Comparison of ENCODE assay signal across 21 cellular contexts in the genomic region with DNA sequence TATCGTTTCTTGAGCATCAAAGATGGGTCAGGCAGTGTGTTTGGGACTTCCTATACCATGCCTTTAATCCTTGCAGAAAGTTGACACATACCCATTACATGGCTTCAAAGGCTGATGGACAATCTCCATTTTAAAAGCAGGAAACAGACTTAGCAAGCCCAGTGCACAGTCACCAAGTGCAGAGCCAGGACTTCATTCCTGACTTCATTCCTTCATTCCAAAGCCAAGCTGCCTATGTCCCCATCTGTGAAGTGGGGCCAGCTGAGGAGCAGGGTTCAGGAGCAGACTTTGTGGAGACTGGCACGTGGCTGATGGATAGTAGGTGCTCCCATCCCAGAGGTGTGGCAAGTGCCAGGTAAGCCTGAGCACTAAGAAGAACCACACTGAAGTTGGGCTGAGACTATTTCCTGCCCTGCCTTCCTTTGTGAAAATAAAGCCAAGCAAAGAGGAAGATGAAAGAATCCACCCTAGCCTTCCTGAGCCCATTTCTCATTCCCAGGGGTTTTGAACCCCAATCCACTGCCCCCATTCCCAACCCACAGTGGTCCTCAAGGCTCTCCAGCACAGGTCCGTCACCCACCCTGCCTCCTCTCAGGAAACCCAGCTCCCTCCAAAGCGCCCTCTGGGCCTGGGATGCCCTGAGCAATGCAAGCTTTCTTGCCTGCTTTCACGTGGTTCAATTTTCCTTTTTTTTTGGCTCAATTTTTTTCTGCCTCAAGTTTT. TPM values are rescaled to one million over a fixed set of nuclear protein-coding genes. Genes with fewer than 3 reads are reported as not detected.
DNase-seq lines count a peak whose midpoint lies in the region; ATAC-seq and TF ChIP-seq lines count a peak whose summit lies in the region.
"Had no signal": no experiment of that assay in that cellular context is flagged by ENCODE, and none has a peak within 500 bp of the region (broad histone marks: within the 10 kb centered on the region; RNA-seq: fewer than 3 reads in every experiment).

No MANE protein-coding gene starts in this region.

- H2AK5ac ChIP-seq in H9 (ENCODE audit: insufficient read length, low read length) = no peak overlapping the region
- no peak overlapping the region for H2AK5ac ChIP-seq in neuronal stem cell (ENCODE audit: low read depth, low read length)

- H3K79me2 ChIP-seq in H9 (ENCODE audit: insufficient read depth, low read length) = no peaks in the 10 kb centered on the region
- H3K79me2 ChIP-seq in PC-9 (ENCODE audit: low read depth) = no peaks in the 10 kb centered on the region

- H4K8ac ChIP-seq in H9 (replicated peaks; ENCODE audit: insufficient read length, low read depth, low read length) (no peak overlapping the region), neuronal stem cell (ENCODE audit: low read depth, low read length) (no peak overlapping the region)

- no peaks in the 10 kb centered on the region for H3K27me3 ChIP-seq in H9 (ENCODE audit: insufficient read depth, low read length)
- H3K27me3 ChIP-seq in neuronal stem cell (ENCODE audit: control insufficient read depth in 3 of 3, insufficient read depth in 3 of 3, low read depth in 1 of 3, low read length in 3 of 3) = peaks cover 0 to 4% (median 0%) of the 10 kb centered on the region in 3 experiments
- peaks cover 16% of the 10 kb centered on the region; the same call in 1 of the 2 replicates for H3K27me3 ChIP-seq in PC-9 (ENCODE audit: insufficient read depth, low read depth)
- H3K27me3 ChIP-seq: ascending aorta, vagina had no signal

- no peak for ATAC-seq in activated CD8-positive, alpha-beta T cell treated with anti-CD3 and anti-CD28 coated beads for 36 hours
- no peak for ATAC-seq in activated CD8-positive, alpha-beta T cell treated with anti-CD3 and anti-CD28 coated beads, Interleukin-2, amount 10 ng/mL, durations not matched to agents 7 days and 5 days
- no peak for ATAC-seq in effector memory CD8-positive, alpha-beta T cell (replicated peaks)
- ATAC-seq: left cardiac atrium, mucosa of descending colon had no signal

- H2BK20ac ChIP-seq in H9 (ENCODE audit: low read depth, low read length, poor library complexity, severe bottlenecking) = no peak overlapping the region

- H3K9me2 ChIP-seq in PC-9 (ENCODE audit: insufficient read depth) = no peaks in the 10 kb centered on the region

- H3K9me3 Mint-ChIP-seq in activated CD8-positive, alpha-beta T cell treated with anti-CD3 and anti-CD28 coated beads for 36 hours = no peaks in the 10 kb centered on the region
- H3K9me3 Mint-ChIP-seq in activated CD8-positive, alpha-beta T cell treated with anti-CD3 and anti-CD28 coated beads, Interleukin-2, amount 10 ng/mL, durations not matched to agents 7 days and 5 days (ENCODE audit: insufficient read depth) = no peaks in the 10 kb centered on the region
- no peaks in the 10 kb centered on the region for H3K9me3 Mint-ChIP-seq in H9
- no peaks in the 10 kb centered on the region for H3K9me3 Mint-ChIP-seq in effector memory CD8-positive, alpha-beta T cell
- H3K9me3 Mint-ChIP-seq in progenitor cell of endocrine pancreas (ENCODE audit: low read depth) = no peaks in the 10 kb centered on the region
- H3K9me3 Mint-ChIP-seq: activated naive CD4-positive, alpha-beta T cell treated with anti-CD3 and anti-CD28 coated beads for 36 hours had no signal

- no peak overlapping the region for H3T11ph ChIP-seq in H9 (ENCODE audit: low read length)

- H3K18ac ChIP-seq in H9 (ENCODE audit: insufficient read length, low read depth, low read length) (no peak overlapping the region), neuronal stem cell (ENCODE audit: low read length) (peak overlapping the region; percentile 19)

- H3K14ac ChIP-seq in H9 (ENCODE audit: insufficient read depth, low read length) (no peak overlapping the region), neuronal stem cell (ENCODE audit: low read length) (no peak overlapping the region)

- intact Hi-C loops in activated CD8-positive, alpha-beta T cell treated with anti-CD3 and anti-CD28 coated beads for 36 hours (cut with micrococcal nuclease) = no loop called here
- intact Hi-C loops in PC-9 (cut with micrococcal nuclease; ENCODE audit: unreplicated experiment) = no loop called here

- H4K5ac ChIP-seq in H9 (ENCODE audit: insufficient read length, low read depth, low read length) = no peak overlapping the region

- H4K91ac ChIP-seq in H9 (ENCODE audit: insufficient read length, low read depth, low read length) = no peak overlapping the region
- H4K91ac ChIP-seq in neuronal stem cell (ENCODE audit: low read depth, low read length, poor library complexity) = no peak overlapping the region

- CTCF ChIA-PET in activated CD8-positive, alpha-beta T cell treated with anti-CD3 and anti-CD28 coated beads for 36 hours (lab: Charles Lee) = interaction anchor here (1.3 to 15.4 kb wide), 4 partner anchors 8 to 89 kb away, joined by 3 to 275 read pairs (median 4); no protein-coding TSS in a partner anchor
- CTCF ChIA-PET in activated CD8-positive, alpha-beta T cell treated with anti-CD3 and anti-CD28 coated beads, Interleukin-2, amount 10 ng/mL, durations not matched to agents 7 days and 5 days (lab: Charles Lee) = interaction anchor here (1.8 to 15.4 kb wide), 3 partner anchors 11 to 278 kb away, joined by 6 to 242 read pairs (median 7); no protein-coding TSS in a partner anchor
- CTCF ChIA-PET in PC-9 (lab: Charles Lee) = no interaction called here

- H3K27ac Mint-ChIP-seq in activated CD8-positive, alpha-beta T cell treated with anti-CD3 and anti-CD28 coated beads for 36 hours = peak overlapping the region; percentile 44
- H3K27ac Mint-ChIP-seq in activated CD8-positive, alpha-beta T cell treated with anti-CD3 and anti-CD28 coated beads, Interleukin-2, amount 10 ng/mL, durations not matched to agents 7 days and 5 days = no peak overlapping the region
- H3K27ac Mint-ChIP-seq in H9 (no peak overlapping the region), progenitor cell of endocrine pancreas (no peak overlapping the region)
- peak overlapping the region; percentile 94 to 95 for H3K27ac Mint-ChIP-seq in effector memory CD8-positive, alpha-beta T cell
- H3K27ac Mint-ChIP-seq: activated naive CD4-positive, alpha-beta T cell treated with anti-CD3 and anti-CD28 coated beads for 36 hours had no signal

- DNase-seq in activated CD8-positive, alpha-beta T cell treated with anti-CD3 and anti-CD28 coated beads for 36 hours = no peak
- DNase-seq in activated CD8-positive, alpha-beta T cell treated with anti-CD3 and anti-CD28 coated beads, Interleukin-2, amount 10 ng/mL, durations not matched to agents 7 days and 5 days = no peak
- peak; percentile 20 for DNase-seq in H9
- no peak for DNase-seq in effector memory CD8-positive, alpha-beta T cell
- DNase-seq in neuronal stem cell (ENCODE audit: low spot score) = no peak
- no peak for DNase-seq in PC-9
- DNase-seq in progenitor cell of endocrine pancreas (ENCODE audit: low spot score, unreplicated experiment) = no peak
- no peak for DNase-seq in OCI-M1 (lab: John Stamatoyannopoulos, UW)
- DNase-seq: activated naive CD4-positive, alpha-beta T cell treated with anti-CD3 and anti-CD28 coated beads for 36 hours; glutamatergic neuron; left cardiac atrium; mucosa of descending colon; NCI-H1436; NCI-H524 treated with DMSO at 0.1 percent for 48 hours; nucleus accumbens had no signal

- H2AFZ ChIP-seq in H9 (ENCODE audit: low read length) (no peak overlapping the region), neuronal stem cell (ENCODE audit: low read length) (no peak overlapping the region), PC-9 (no peak overlapping the region)

- H3K36me3 Mint-ChIP-seq in activated CD8-positive, alpha-beta T cell treated with anti-CD3 and anti-CD28 coated beads for 36 hours (ENCODE audit: low read depth) = no peaks in the 10 kb centered on the region
- H3K36me3 Mint-ChIP-seq in activated CD8-positive, alpha-beta T cell treated with anti-CD3 and anti-CD28 coated beads, Interleukin-2, amount 10 ng/mL, durations not matched to agents 7 days and 5 days (ENCODE audit: low read depth) = no peaks in the 10 kb centered on the region
- H3K36me3 Mint-ChIP-seq in H9 (ENCODE audit: insufficient read depth in 1 of 3, low read depth in 3 of 3) (no peaks in the 10 kb centered on the region), progenitor cell of endocrine pancreas (ENCODE audit: insufficient read depth) (no peaks in the 10 kb centered on the region)
- peaks cover 36% of the 10 kb centered on the region for H3K36me3 Mint-ChIP-seq in effector memory CD8-positive, alpha-beta T cell (ENCODE audit: insufficient read depth)

- H3F3A ChIP-seq in PC-9 (ENCODE audit: insufficient read depth, low read depth) = no peaks in the 10 kb centered on the region

- no peak for TF ChIP-seq CTCF in activated CD8-positive, alpha-beta T cell treated with anti-CD3 and anti-CD28 coated beads for 36 hours (IDR thresholded peaks at IDR 0.05)
- TF ChIP-seq CTCF in H9 (conservative IDR thresholded peaks at IDR 0.05) (no peak), PC-9 (conservative IDR thresholded peaks at IDR 0.05) (no peak), progenitor cell of endocrine pancreas (IDR thresholded peaks at IDR 0.05; ENCODE audit: unreplicated experiment) (no peak)

- peaks cover 5% of the 10 kb centered on the region for H3K4me1 Mint-ChIP-seq in activated CD8-positive, alpha-beta T cell treated with anti-CD3 and anti-CD28 coated beads for 36 hours (ENCODE audit: low read depth)
- H3K4me1 Mint-ChIP-seq in activated CD8-positive, alpha-beta T cell treated with anti-CD3 and anti-CD28 coated beads, Interleukin-2, amount 10 ng/mL, durations not matched to agents 7 days and 5 days (ENCODE audit: low read depth) = peaks cover 44% of the 10 kb centered on the region
- H3K4me1 Mint-ChIP-seq in H9 = peaks cover 9 to 13% of the 10 kb centered on the region in 2 experiments
- peaks cover 48 to 63% of the 10 kb centered on the region in 2 donors for H3K4me1 Mint-ChIP-seq in effector memory CD8-positive, alpha-beta T cell (ENCODE audit: low read depth in 2 of 2)
- H3K4me1 Mint-ChIP-seq in progenitor cell of endocrine pancreas (ENCODE audit: low read depth) = peaks cover 4% of the 10 kb centered on the region

- peak overlapping the region; percentile 16 for H3K4me3 Mint-ChIP-seq in activated CD8-positive, alpha-beta T cell treated with anti-CD3 and anti-CD28 coated beads for 36 hours
- H3K4me3 Mint-ChIP-seq in activated CD8-positive, alpha-beta T cell treated with anti-CD3 and anti-CD28 coated beads, Interleukin-2, amount 10 ng/mL, durations not matched to agents 7 days and 5 days = no peak overlapping the region
- H3K4me3 Mint-ChIP-seq in H9 = no peak overlapping the region
- peak overlapping the region; percentile 92 to 99 for H3K4me3 Mint-ChIP-seq in effector memory CD8-positive, alpha-beta T cell
- no peak overlapping the region for H3K4me3 Mint-ChIP-seq in progenitor cell of endocrine pancreas (ENCODE audit: low read depth)
- H3K4me3 Mint-ChIP-seq: activated naive CD4-positive, alpha-beta T cell treated with anti-CD3 and anti-CD28 coated beads for 36 hours had no signal

- no peak overlapping the region for H2BK5ac ChIP-seq in H9 (ENCODE audit: insufficient read length, low read length)
- no peak overlapping the region for H2BK5ac ChIP-seq in neuronal stem cell (ENCODE audit: low read length)

- no TSS peak for BruUV-seq in PC-9 (replicated peaks; lab: Mats Ljungman, UMichigan)

- WGBS in H9 (ENCODE audit: extremely low coverage, insufficient read length, low lambda C conversion rate) = no CpG with 5 or more reads among the region's 5 CpGs
- WGBS in neuronal stem cell (ENCODE audit: extremely low coverage in 2 of 2, insufficient read length in 2 of 2, insufficient replicate concordance in 1 of 2), 2 donors = no CpG with 5 or more reads among the region's 5 CpGs

- peaks cover 3% of the 10 kb centered on the region for H3K27me3 Mint-ChIP-seq in activated CD8-positive, alpha-beta T cell treated with anti-CD3 and anti-CD28 coated beads for 36 hours
- peaks cover 13% of the 10 kb centered on the region for H3K27me3 Mint-ChIP-seq in activated CD8-positive, alpha-beta T cell treated with anti-CD3 and anti-CD28 coated beads, Interleukin-2, amount 10 ng/mL, durations not matched to agents 7 days and 5 days (ENCODE audit: low read depth)
- peaks cover 2% of the 10 kb centered on the region; the same call in 1 of the 2 replicates for H3K27me3 Mint-ChIP-seq in H9 (ENCODE audit: low read depth)
- no peaks in the 10 kb centered on the region for H3K27me3 Mint-ChIP-seq in effector memory CD8-positive, alpha-beta T cell
- peaks cover 12% of the 10 kb centered on the region for H3K27me3 Mint-ChIP-seq in progenitor cell of endocrine pancreas

- H3K36me3 ChIP-seq in neuronal stem cell (replicated peaks in 1 of 2; ENCODE audit: control insufficient read depth in 2 of 2, insufficient read depth in 2 of 2, low read length in 2 of 2) (no peaks in the 10 kb centered on the region), PC-9 (ENCODE audit: low read depth) (no peaks in the 10 kb centered on the region)
- H3K36me3 ChIP-seq: ascending aorta, vagina had no signal

- POLR2A ChIA-PET in activated CD8-positive, alpha-beta T cell treated with anti-CD3 and anti-CD28 coated beads for 36 hours (lab: Charles Lee) = interaction anchor here (1.1 to 1.3 kb wide), 2 partner anchors 11 to 14 kb away, joined by 3 to 5 read pairs; no protein-coding TSS in a partner anchor
- POLR2A ChIA-PET in activated CD8-positive, alpha-beta T cell treated with anti-CD3 and anti-CD28 coated beads, Interleukin-2, amount 10 ng/mL, durations not matched to agents 7 days and 5 days (lab: Charles Lee) = no interaction called here
- POLR2A ChIA-PET in PC-9 (lab: Charles Lee; ENCODE audit: unreplicated experiment) = no interaction called here

- H3K9ac ChIP-seq in H9 (ENCODE audit: extremely low read depth, insufficient read length, low read length) = no peak overlapping the region
- no peak overlapping the region for H3K9ac ChIP-seq in neuronal stem cell (ENCODE audit: low read depth, low read length, poor library complexity)

- no peak overlapping the region for H2BK120ac ChIP-seq in H9 (ENCODE audit: low read depth, low read length, poor library complexity, severe bottlenecking)
- no peak overlapping the region for H2BK120ac ChIP-seq in neuronal stem cell (ENCODE audit: low read depth, low read length)

- no peaks in the 10 kb centered on the region for H3K23me2 ChIP-seq in H9 (ENCODE audit: insufficient read length, low read depth, low read length, poor library complexity, severe bottlenecking)

- H3K79me1 ChIP-seq in H9 (ENCODE audit: insufficient read depth, low read depth, low read length, poor library complexity, severe bottlenecking) (no peaks in the 10 kb centered on the region), neuronal stem cell (ENCODE audit: low read depth, low read length) (no peaks in the 10 kb centered on the region)

- H3K23ac ChIP-seq in H9 (ENCODE audit: insufficient read length, low read depth, low read length) (no peak overlapping the region), neuronal stem cell (ENCODE audit: low read depth, low read length, poor library complexity) (no peak overlapping the region)

- H3K4me3 ChIP-seq in neuronal stem cell (ENCODE audit: low read length in 2 of 2) (no peak overlapping the region), PC-9 (no peak overlapping the region)
- H3K4me3 ChIP-seq: ascending aorta, mucosa of descending colon, vagina had no signal

- H2BK15ac ChIP-seq in H9 (ENCODE audit: low read depth, low read length) = no peak overlapping the region
- no peak overlapping the region for H2BK15ac ChIP-seq in neuronal stem cell (ENCODE audit: low read length)

- H3K9me3 ChIP-seq in H9 (ENCODE audit: control insufficient read depth, low read depth, low read length) (no peaks in the 10 kb centered on the region), neuronal stem cell (replicated peaks in 1 of 2; ENCODE audit: control insufficient read depth in 2 of 2, insufficient read depth in 1 of 2, low read depth in 1 of 2, low read length in 2 of 2) (no peaks in the 10 kb centered on the region), PC-9 (ENCODE audit: insufficient read depth, low read depth) (no peaks in the 10 kb centered on the region)
- H3K9me3 ChIP-seq: ascending aorta, mucosa of descending colon, vagina had no signal

- H3K4me1 ChIP-seq in H9 (ENCODE audit: insufficient read depth, low read length) (no peaks in the 10 kb centered on the region), neuronal stem cell (ENCODE audit: control insufficient read depth in 2 of 2, insufficient read depth in 1 of 2, low read depth in 1 of 2, low read length in 2 of 2) (no peaks in the 10 kb centered on the region), PC-9 (replicated peaks; ENCODE audit: insufficient read depth) (no peaks in the 10 kb centered on the region)
- H3K4me1 ChIP-seq: vagina had no signal

- H3K56ac ChIP-seq in H9 (ENCODE audit: insufficient read length, low read depth, low read length) = no peak overlapping the region

- H2BK12ac ChIP-seq in H9 (ENCODE audit: insufficient read length, low read depth, low read length) (no peak overlapping the region), neuronal stem cell (ENCODE audit: low read length) (no peak overlapping the region)

- no peak overlapping the region for H3K4me2 ChIP-seq in H9 (ENCODE audit: insufficient read depth, insufficient read length, low read length)
- H3K4me2 ChIP-seq in neuronal stem cell (ENCODE audit: insufficient read depth, low read length, poor library complexity, severe bottlenecking) = no peak overlapping the region
- no peak overlapping the region for H3K4me2 ChIP-seq in PC-9

- H4K20me1 ChIP-seq in H9 (ENCODE audit: control insufficient read depth, insufficient read depth, insufficient read length) = no peaks in the 10 kb centered on the region
- no peaks in the 10 kb centered on the region for H4K20me1 ChIP-seq in PC-9 (ENCODE audit: insufficient read depth)

- H3K27ac ChIP-seq in H9 (ENCODE audit: insufficient read length, low read depth, low read length) = no peak overlapping the region
- H3K27ac ChIP-seq in neuronal stem cell (replicated peaks; ENCODE audit: low read length) = no peak overlapping the region
- H3K27ac ChIP-seq in PC-9 = no peak overlapping the region
- H3K27ac ChIP-seq: ascending aorta, HL-60, vagina had no signal

- H3K4ac ChIP-seq in H9 (ENCODE audit: low read depth, low read length) = no peak overlapping the region
- no peak overlapping the region for H3K4ac ChIP-seq in neuronal stem cell (ENCODE audit: low read length)

RNA-seq across cellular contexts. Expression of a gene that starts 1.8 kb away (rescaled TPM):
- under 1 TPM; 0.34 to 0.88 TPM for total RNA-seq in activated CD8-positive, alpha-beta T cell treated with anti-CD3 and anti-CD28 coated beads for 36 hours
- under 1 TPM; 0.42 to 0.95 TPM for total RNA-seq in activated CD8-positive, alpha-beta T cell treated with anti-CD3 and anti-CD28 coated beads, Interleukin-2, amount 10 ng/mL, durations not matched to agents 7 days and 5 days
- total RNA-seq in H9 (2021) (0.09 TPM in 1 of 2 replicates, not detected in the other), PC-9 (2021) (not detected in 2 replicates), progenitor cell of endocrine pancreas (not detected in 2 replicates)
- polyA plus RNA-seq in neuronal stem cell (2013, experiment 1 of 2) = 0.10 TPM
- polyA plus RNA-seq in neuronal stem cell (2013, experiment 2 of 2) = 0.18 TPM
- total RNA-seq: activated naive CD4-positive, alpha-beta T cell treated with anti-CD3 and anti-CD28 coated beads for 36 hours; ascending aorta; G401; vagina had no signal

RNA-seq across cellular contexts. Expression of a gene that starts 51.5 kb away (rescaled TPM):
- under 1 TPM; 0.34 to 0.56 TPM for total RNA-seq in activated CD8-positive, alpha-beta T cell treated with anti-CD3 and anti-CD28 coated beads for 36 hours
- total RNA-seq in activated CD8-positive, alpha-beta T cell treated with anti-CD3 and anti-CD28 coated beads, Interleukin-2, amount 10 ng/mL, durations not matched to agents 7 days and 5 days = under 1 TPM; 0.55 to 0.94 TPM
- total RNA-seq in H9 (2021) = 0.31 and 0.64 TPM in 2 replicates
- polyA plus RNA-seq in neuronal stem cell (2013, experiment 1 of 2) = not detected
- polyA plus RNA-seq in neuronal stem cell (2013, experiment 2 of 2) = not detected
- not detected in 2 replicates for total RNA-seq in PC-9 (2021)
- not detected in 2 replicates for total RNA-seq in progenitor cell of endocrine pancreas
- total RNA-seq: activated naive CD4-positive, alpha-beta T cell treated with anti-CD3 and anti-CD28 coated beads for 36 hours; ascending aorta; G401; left cardiac atrium; subcutaneous adipose tissue; vagina had no signal
- polyA plus RNA-seq: BJ had no signal

Comparison
In these comparisons a context has a peak if more than half of its experiments do, and no peak if none do; other contexts are left out.
1. H3K27ac Mint-ChIP-seq: peak in activated CD8-positive, alpha-beta T cell treated with anti-CD3 and anti-CD28 coated beads for 36 hours (single experiment) and effector memory CD8-positive, alpha-beta T cell (2 of 2); none in activated CD8-positive, alpha-beta T cell treated with anti-CD3 and anti-CD28 coated beads, Interleukin-2, amount 10 ng/mL, durations not matched to agents 7 days and 5 days (single experiment), H9 (0 of 3) and progenitor cell of endocrine pancreas (single experiment).
2. H3K4me3 Mint-ChIP-seq: peak in activated CD8-positive, alpha-beta T cell treated with anti-CD3 and anti-CD28 coated beads for 36 hours (single experiment) and effector memory CD8-positive, alpha-beta T cell (2 of 2); none in activated CD8-positive, alpha-beta T cell treated with anti-CD3 and anti-CD28 coated beads, Interleukin-2, amount 10 ng/mL, durations not matched to agents 7 days and 5 days (single experiment), H9 (0 of 2) and progenitor cell of endocrine pancreas (single experiment).